In the genomic region with DNA sequence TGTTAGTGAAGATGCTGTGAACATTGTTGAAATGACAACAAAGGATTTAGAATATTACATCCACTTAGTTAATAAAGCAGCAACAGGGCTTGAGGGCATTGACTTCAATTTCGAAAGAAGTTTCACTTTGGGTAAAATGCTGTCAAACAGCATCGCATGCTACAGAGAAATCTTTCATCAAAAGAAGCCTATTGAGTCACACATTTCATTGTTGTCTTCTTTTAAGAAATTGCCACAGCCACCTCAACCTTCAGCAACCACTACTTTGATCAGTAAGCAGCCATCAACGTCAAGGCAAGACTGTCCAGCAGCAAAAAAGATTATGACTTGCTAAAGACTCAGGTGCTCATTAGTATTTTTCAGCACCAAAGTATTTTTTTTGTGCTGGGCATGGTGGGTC, we compare ENCODE assay signal across 35 cellular contexts.
"Had no signal": no experiment of that assay in that cellular context is flagged by ENCODE, and none has a peak within 500 bp of the region (broad histone marks: within the 10 kb centered on the region; RNA-seq: fewer than 3 reads in every experiment).

No MANE protein-coding gene starts in this region.

- H3K27me3 Mint-ChIP-seq: activated CD4-positive, alpha-beta memory T cell treated with anti-CD3 and anti-CD28 coated beads, Interleukin-2, amount 10 ng/mL, durations not matched to agents 7 days and 5 days had no signal

- H3K27ac ChIP-seq: adrenal gland, body of pancreas, cardiac muscle cell, colonic mucosa, gastrocnemius medialis, heart left ventricle, WERI-Rb-1 had no signal

- H3K36me3 ChIP-seq: adrenal gland, cardiac muscle cell, colonic mucosa, gastrocnemius medialis, heart left ventricle, WERI-Rb-1 had no signal

- H3K36me3 Mint-ChIP-seq: activated naive CD8-positive, alpha-beta T cell treated with anti-CD3 and anti-CD28 coated beads for 36 hours; T-cell had no signal

- H3K9me3 Mint-ChIP-seq: activated CD4-positive, alpha-beta memory T cell treated with anti-CD3 and anti-CD28 coated beads, Interleukin-2, amount 10 ng/mL, durations not matched to agents 7 days and 5 days; activated CD4-positive, alpha-beta T cell treated with anti-CD3 and anti-CD28 coated beads, Interleukin-2, amount 10 ng/mL, durations not matched to agents 24 days and 14 days; activated naive CD8-positive, alpha-beta T cell treated with anti-CD3 and anti-CD28 coated beads, Interleukin-2, amount 50 U/mL, for 24 hours; activated T-cell treated with anti-CD3 and anti-CD28 coated beads, Interleukin-2, amount 50 U/mL, for 24 hours; activated T-helper 1 cell treated with anti-CD3 and anti-CD28 coated beads, Interleukin-12 subunit alpha, Interleukin-12 subunit beta, Interleukin-2, Interleukin-4 antibody, amounts not matched to agents 30 ng/mL and 10 ng/mL and 1 ng/mL, durations not matched to agents 14 hours and 24 hours and 36 hours; T-helper 1 cell treated with Interleukin-12 subunit alpha and Interleukin-12 subunit beta and Interleukin-4 antibody, amounts not matched to agents 30 μg/mL and 1 μg/mL, for 36 hours; T-helper 2 cell treated with Interferon-gamma antibody and Interleukin-4, amounts not matched to agents 5 μg/mL and 100 μg/mL, for 36 hours had no signal

- H3K4me1 Mint-ChIP-seq: activated B cell treated with CpG ODN at 0.5 μM for 24 hours; activated CD4-positive, alpha-beta T cell treated with anti-CD3 and anti-CD28 coated beads, Interleukin-2, amount 10 ng/mL, durations not matched to agents 24 days and 14 days; activated naive CD8-positive, alpha-beta T cell treated with anti-CD3 and anti-CD28 coated beads for 36 hours; activated naive CD8-positive, alpha-beta T cell treated with anti-CD3 and anti-CD28 coated beads, Interleukin-2, amount 50 U/mL, for 24 hours had no signal

- DNase-seq: activated B cell treated with CpG ODN at 0.5 μM for 24 hours; activated CD4-positive, alpha-beta memory T cell treated with anti-CD3 and anti-CD28 coated beads, Interleukin-2, amount 10 ng/mL, durations not matched to agents 7 days and 5 days; activated CD4-positive, alpha-beta T cell treated with anti-CD3 and anti-CD28 coated beads, Interleukin-2, amount 10 ng/mL, durations not matched to agents 24 days and 14 days; activated CD8-positive, alpha-beta memory T cell treated with anti-CD3 and anti-CD28 coated beads, Interleukin-2, amount 50 U/mL, for 48 hours; activated gamma-delta T cell; activated naive CD4-positive, alpha-beta T cell; activated naive CD4-positive, alpha-beta T cell treated with anti-CD3 and anti-CD28 coated beads, Interleukin-2, amount 50 U/mL, for 16 hours; activated naive CD8-positive, alpha-beta T cell treated with anti-CD3 and anti-CD28 coated beads for 36 hours; activated naive CD8-positive, alpha-beta T cell treated with anti-CD3 and anti-CD28 coated beads, Interleukin-2, amount 50 U/mL, for 24 hours; activated T-cell treated with anti-CD3 and anti-CD28 coated beads for 4 hours; activated T-cell treated with anti-CD3 and anti-CD28 coated beads, Interleukin-2, amount 50 U/mL, for 24 hours; adrenal gland; amygdala; aorta; body of pancreas; central memory CD4-positive, alpha-beta T cell; cerebellar nuclear complex; colonic mucosa; effector CD8-positive, alpha-beta T cell; foreskin fibroblast; gastrocnemius medialis; glutamatergic neuron; heart left ventricle; SW 1271; T-cell; T1000; WERI-Rb-1 had no signal

- H3K4me3 ChIP-seq: adrenal gland, body of pancreas, cardiac muscle cell, colonic mucosa, gastrocnemius medialis, heart left ventricle had no signal

- FAIRE-seq: endometrium, endothelial cell of umbilical vein had no signal

- H3K4me1 ChIP-seq: adrenal gland, body of pancreas, colonic mucosa, gastrocnemius medialis, heart left ventricle had no signal

- H3K4me3 Mint-ChIP-seq: activated B cell treated with CpG ODN at 0.5 μM for 24 hours; activated CD4-positive, alpha-beta memory T cell treated with anti-CD3 and anti-CD28 coated beads, Interleukin-2, amount 10 ng/mL, durations not matched to agents 7 days and 5 days; activated CD4-positive, alpha-beta T cell treated with anti-CD3 and anti-CD28 coated beads, Interleukin-2, amount 10 ng/mL, durations not matched to agents 24 days and 14 days; activated naive CD8-positive, alpha-beta T cell treated with anti-CD3 and anti-CD28 coated beads for 36 hours; activated naive CD8-positive, alpha-beta T cell treated with anti-CD3 and anti-CD28 coated beads, Interleukin-2, amount 50 U/mL, for 24 hours; activated T-cell treated with anti-CD3 and anti-CD28 coated beads, Interleukin-2, amount 50 U/mL, for 24 hours; activated T-helper 1 cell treated with anti-CD3 and anti-CD28 coated beads, Interleukin-12 subunit alpha, Interleukin-12 subunit beta, Interleukin-2, Interleukin-4 antibody, amounts not matched to agents 30 ng/mL and 10 ng/mL and 1 ng/mL, durations not matched to agents 14 hours and 24 hours and 36 hours; T-cell; T-helper 1 cell treated with Interleukin-12 subunit alpha and Interleukin-12 subunit beta and Interleukin-4 antibody, amounts not matched to agents 30 μg/mL and 1 μg/mL, for 36 hours; T-helper 2 cell treated with Interferon-gamma antibody and Interleukin-4, amounts not matched to agents 5 μg/mL and 100 μg/mL, for 36 hours had no signal

- ATAC-seq: activated CD4-positive, CD25-positive, alpha-beta regulatory T cell treated with anti-CD3 and anti-CD28 coated beads, Interleukin-2, amount 50 U/mL, for 24 hours; activated naive CD8-positive, alpha-beta T cell treated with anti-CD3 and anti-CD28 coated beads, Interleukin-2, amount 50 U/mL, for 24 hours; body of pancreas; esophagus mucosa; gastrocnemius medialis; heart left ventricle; T-cell had no signal

- H3K9me3 ChIP-seq: adrenal gland, body of pancreas, colonic mucosa, gastrocnemius medialis had no signal

- H3K27me3 ChIP-seq: adrenal gland, body of pancreas, cardiac muscle cell, colonic mucosa, gastrocnemius medialis, heart left ventricle had no signal

- H3K27ac Mint-ChIP-seq: activated B cell treated with CpG ODN at 0.5 μM for 24 hours; activated CD4-positive, alpha-beta memory T cell treated with anti-CD3 and anti-CD28 coated beads, Interleukin-2, amount 10 ng/mL, durations not matched to agents 7 days and 5 days; activated CD4-positive, alpha-beta T cell treated with anti-CD3 and anti-CD28 coated beads, Interleukin-2, amount 10 ng/mL, durations not matched to agents 24 days and 14 days; activated naive CD8-positive, alpha-beta T cell treated with anti-CD3 and anti-CD28 coated beads for 36 hours; activated naive CD8-positive, alpha-beta T cell treated with anti-CD3 and anti-CD28 coated beads, Interleukin-2, amount 50 U/mL, for 24 hours; activated T-cell treated with anti-CD3 and anti-CD28 coated beads, Interleukin-2, amount 50 U/mL, for 24 hours; activated T-helper 1 cell treated with anti-CD3 and anti-CD28 coated beads, Interleukin-12 subunit alpha, Interleukin-12 subunit beta, Interleukin-2, Interleukin-4 antibody, amounts not matched to agents 30 ng/mL and 10 ng/mL and 1 ng/mL, durations not matched to agents 14 hours and 24 hours and 36 hours; T-cell; T-helper 1 cell treated with Interleukin-12 subunit alpha and Interleukin-12 subunit beta and Interleukin-4 antibody, amounts not matched to agents 30 μg/mL and 1 μg/mL, for 36 hours; T-helper 2 cell treated with Interferon-gamma antibody and Interleukin-4, amounts not matched to agents 5 μg/mL and 100 μg/mL, for 36 hours had no signal
